1 cellular context compared by ENCODE assay signal in genomic region chr4:112279882-112280315, GRCh38.
TF ChIP-seq lines count a peak whose summit lies in the region.

No MANE protein-coding gene starts in this region.

TF ChIP-seq in SK-N-SH treated with all-trans-retinoic acid at 6 μM for 48 hours, 23 proteins besides CTCF, POLR2A, EP300 and RAD21 (continued from another document):
- TF ChIP-seq PATZ1 (CRISPR knock-in tag; IDR thresholded peaks at IDR 0.05; ENCODE audit: borderline replicate concordance): no peak
- no peak for TF ChIP-seq ZC3H10 (CRISPR knock-in tag; IDR thresholded peaks at IDR 0.05)
- TF ChIP-seq ESRRG (CRISPR knock-in tag; IDR thresholded peaks at IDR 0.05): no peak
- no peak for TF ChIP-seq ZNF8 (CRISPR knock-in tag; IDR thresholded peaks at IDR 0.05)
- TF ChIP-seq ARNTL (CRISPR knock-in tag; IDR thresholded peaks at IDR 0.05; ENCODE audit: borderline replicate concordance, low read depth): no peak
- no peak for TF ChIP-seq ZNF70 (CRISPR knock-in tag; IDR thresholded peaks at IDR 0.05)
- TF ChIP-seq PPARA (CRISPR knock-in tag; IDR thresholded peaks at IDR 0.05; ENCODE audit: borderline replicate concordance): no peak
- no peak for TF ChIP-seq ZFP30 (CRISPR knock-in tag; IDR thresholded peaks at IDR 0.05)
